In genomic region chr4:140116442-140117104, GRCh38 we compare ENCODE assay signal across 8 cellular contexts. TPM values are rescaled to one million over a fixed set of nuclear protein-coding genes. Genes with fewer than 3 reads are reported as not detected.
DNase-seq lines count a peak whose midpoint lies in the region; ATAC-seq and TF ChIP-seq lines count a peak whose summit lies in the region.

No MANE protein-coding gene starts in this region.

- no peak for TF ChIP-seq CTCF in MCF 10A (IDR thresholded peaks at IDR 0.05; ENCODE audit: unreplicated experiment)
- no peak for TF ChIP-seq CTCF in breast epithelium (IDR thresholded peaks at IDR 0.05)
- TF ChIP-seq CTCF in tibial artery (IDR thresholded peaks at IDR 0.05) = no peak

- H3K4me3 Mint-ChIP-seq in MCF 10A (ENCODE audit: unreplicated experiment) = no peak overlapping the region
- peak overlapping the region; percentile 21 for H3K4me3 Mint-ChIP-seq in activated naive CD8-positive, alpha-beta T cell treated with anti-CD3 and anti-CD28 coated beads, Interleukin-2, amount 50 U/mL, for 24 hours

- intact Hi-C loops in MCF 10A (cut with micrococcal nuclease) (no loop called here), breast epithelium (cut with DNase I; ENCODE audit: low total_unique reads) (no loop called here), tibial artery (cut with DNase I; ENCODE audit: low total_unique reads) (no loop called here)

- CTCF ChIA-PET in MCF 10A (lab: Yijun Ruan, JAX) = interaction anchor here (0.6 to 1.1 kb wide), 3 partner anchors 69 to 1087 kb away, joined by 3 to 4 read pairs (median 3); no protein-coding TSS in a partner anchor

- BruUV-seq in MCF 10A (replicated peaks; lab: Mats Ljungman, UMichigan) = no TSS peak

- H3K27ac ChIP-seq in breast epithelium (no peak overlapping the region), tibial artery (no peak overlapping the region)

- no peaks in the 10 kb centered on the region for H3K9me3 Mint-ChIP-seq in MCF 10A (ENCODE audit: unreplicated experiment)
- H3K9me3 Mint-ChIP-seq in activated naive CD8-positive, alpha-beta T cell treated with anti-CD3 and anti-CD28 coated beads, Interleukin-2, amount 50 U/mL, for 24 hours = no peaks in the 10 kb centered on the region

- H3K4me1 ChIP-seq in breast epithelium (no peaks in the 10 kb centered on the region), tibial artery (peaks cover 0 to 12% (median 0%) of the 10 kb centered on the region in 4 donors)

- H3K36me3 ChIP-seq in breast epithelium (no peaks in the 10 kb centered on the region), tibial artery (no peaks in the 10 kb centered on the region)

- no peaks in the 10 kb centered on the region for H3K27me3 ChIP-seq in breast epithelium
- no peaks in the 10 kb centered on the region for H3K27me3 ChIP-seq in tibial artery

- DNase-seq in MCF 10A (ENCODE audit: unreplicated experiment) (peak; percentile 52), breast epithelium (ENCODE audit: low spot score in 2 of 2) (no peak), NCI-H226 (peak; percentile 16), hepatic stellate cell (ENCODE audit: low spot score) (no peak), tibial artery (no peak)
- peak; percentile 35 for DNase-seq in activated naive CD8-positive, alpha-beta T cell treated with anti-CD3 and anti-CD28 coated beads, Interleukin-2, amount 50 U/mL, for 24 hours
- peak; percentile 38 for DNase-seq in stimulated activated naive CD8-positive, alpha-beta T cell treated with anti-CD3 and anti-CD28 coated beads, Interleukin-15, Interleukin-2, amounts not matched to agents 100 U/mL and 50 U/mL, for 24 hours

- H3K36me3 Mint-ChIP-seq in MCF 10A (ENCODE audit: insufficient read depth, unreplicated experiment) = no peaks in the 10 kb centered on the region
- peaks cover 2% of the 10 kb centered on the region for H3K36me3 Mint-ChIP-seq in activated naive CD8-positive, alpha-beta T cell treated with anti-CD3 and anti-CD28 coated beads, Interleukin-2, amount 50 U/mL, for 24 hours (ENCODE audit: low read depth)

- H3K4me3 ChIP-seq in breast epithelium (no peak overlapping the region), tibial artery (no peak overlapping the region)

- H3K27me3 Mint-ChIP-seq in MCF 10A (ENCODE audit: insufficient read depth, unreplicated experiment) = no peaks in the 10 kb centered on the region
- H3K27me3 Mint-ChIP-seq in activated naive CD8-positive, alpha-beta T cell treated with anti-CD3 and anti-CD28 coated beads, Interleukin-2, amount 50 U/mL, for 24 hours = peaks cover 2% of the 10 kb centered on the region

- H3K4me1 Mint-ChIP-seq in MCF 10A (ENCODE audit: insufficient read depth, unreplicated experiment) = peaks cover 9% of the 10 kb centered on the region
- H3K4me1 Mint-ChIP-seq in activated naive CD8-positive, alpha-beta T cell treated with anti-CD3 and anti-CD28 coated beads, Interleukin-2, amount 50 U/mL, for 24 hours = peaks cover 43% of the 10 kb centered on the region

- POLR2A ChIA-PET in MCF 10A (lab: Yijun Ruan, JAX) = no interaction called here

- H3K9me3 ChIP-seq in breast epithelium = no peaks in the 10 kb centered on the region
- H3K9me3 ChIP-seq in tibial artery = no peaks in the 10 kb centered on the region

- peak overlapping the region; percentile 61 for H3K27ac Mint-ChIP-seq in MCF 10A (ENCODE audit: low read depth, unreplicated experiment)
- peak overlapping the region; percentile 55 for H3K27ac Mint-ChIP-seq in activated naive CD8-positive, alpha-beta T cell treated with anti-CD3 and anti-CD28 coated beads, Interleukin-2, amount 50 U/mL, for 24 hours

- peak; percentile 100 for ATAC-seq in activated naive CD8-positive, alpha-beta T cell treated with anti-CD3 and anti-CD28 coated beads, Interleukin-2, amount 50 U/mL, for 24 hours
- peak; percentile 100 for ATAC-seq in stimulated activated naive CD8-positive, alpha-beta T cell treated with anti-CD3 and anti-CD28 coated beads, Interleukin-15, Interleukin-2, amounts not matched to agents 100 U/mL and 50 U/mL, for 24 hours
- ATAC-seq in HG03521 (IDR thresholded peaks at IDR 0.05; ENCODE audit: unreplicated experiment) = no peak

- no peak for TF ChIP-seq POLR2A in breast epithelium (IDR thresholded peaks at IDR 0.05)

RNA-seq across cellular contexts. Expression of gene MAML3, which starts 37.4 kb away (rescaled TPM):
- total RNA-seq in MCF 10A (2022) = 0.89 and 1.7 TPM in 2 replicates
- total RNA-seq in breast epithelium = 10 to 100 TPM in 2 of 3 donors, 1 to 10 TPM in 1; 5.0 to 16.8 (median 11.1) TPM

Comparison
In these comparisons a context has a peak if more than half of its experiments do, and no peak if none do; other contexts are left out.
1. DNase-seq: peak in MCF 10A (single experiment), NCI-H226 (single experiment), activated naive CD8-positive, alpha-beta T cell treated with anti-CD3 and anti-CD28 coated beads, Interleukin-2, amount 50 U/mL, for 24 hours (single experiment) and stimulated activated naive CD8-positive, alpha-beta T cell treated with anti-CD3 and anti-CD28 coated beads, Interleukin-15, Interleukin-2, amounts not matched to agents 100 U/mL and 50 U/mL, for 24 hours (single experiment); none in breast epithelium (0 of 2), hepatic stellate cell (single experiment) and tibial artery (0 of 2).